ENCODE assay signal across 8 cellular contexts in genomic region chr19:3434630-3435553, GRCh38. TPM values are rescaled to one million over a fixed set of nuclear protein-coding genes. Genes with fewer than 3 reads are reported as not detected.
DNase-seq lines count a peak whose midpoint lies in the region; ATAC-seq and TF ChIP-seq lines count a peak whose summit lies in the region.

No MANE protein-coding gene starts in this region.

- H3K4me1 Mint-ChIP-seq in IgD-negative memory B cell, result peaks cover 9 to 12% (median 11%) of the 10 kb centered on the region in 3 donors
- H3K4me1 Mint-ChIP-seq in naive B cell, result peaks cover 16 to 21% (median 17%) of the 10 kb centered on the region in 3 donors

- H3F3A ChIP-seq in PC-9 (ENCODE audit: insufficient read depth, low read depth), result peaks cover 8% of the 10 kb centered on the region; the same call in 1 of the 2 replicates

- peak overlapping the region; percentile 59; the same call in 1 of the 2 replicates for H3K4me3 ChIP-seq in PC-9

- H3K4me3 Mint-ChIP-seq in IgD-negative memory B cell, result peak overlapping the region; percentile 90 to 99 (median 98)
- peak overlapping the region; percentile 88 to 99 (median 98) for H3K4me3 Mint-ChIP-seq in naive B cell

- in situ Hi-C loops in Caki2 (cut with HindIII; ENCODE audit: low pct_unique_long_range_greater_than_20kb, low sequenced_read_pairs), result no loop called here

- DNase-seq in Caki2 (ENCODE audit: low read depth) (peak; percentile 87), PC-9 (peak; percentile 76 to 90), fibroblast of gingiva (ENCODE audit: low read depth) (peak; percentile 96), naive B cell (peak; percentile 97)
- peak; percentile 92 to 93 for DNase-seq in activated T-helper 1 cell treated with anti-CD3 and anti-CD28 coated beads, Interleukin-2, amount 50 U/mL, for 16 hours (ENCODE audit: low read depth in 1 of 2, low spot score in 1 of 2)
- peak; percentile 92 to 95 for DNase-seq in stimulated activated CD8-positive, alpha-beta memory T cell treated with anti-CD3 and anti-CD28 coated beads, Interleukin-7, amount 100 ng/mL, for 48 hours (ENCODE audit: extremely low read depth in 1 of 2, low read depth in 1 of 2)

- POLR2A ChIA-PET in PC-9 (lab: Charles Lee; ENCODE audit: unreplicated experiment), result no interaction called here

- peak overlapping the region; percentile 80 for H2AFZ ChIP-seq in PC-9

- H3K36me3 Mint-ChIP-seq in IgD-negative memory B cell, result no peaks in the 10 kb centered on the region
- H3K36me3 Mint-ChIP-seq in naive B cell, result no peaks in the 10 kb centered on the region

- H3K27me3 Mint-ChIP-seq in IgD-negative memory B cell, result no peaks in the 10 kb centered on the region
- H3K27me3 Mint-ChIP-seq in naive B cell, result no peaks in the 10 kb centered on the region

- TF ChIP-seq CTCF in PC-9 (conservative IDR thresholded peaks at IDR 0.05), result no peak

- intact Hi-C loops in PC-9 (cut with micrococcal nuclease; ENCODE audit: unreplicated experiment), result no loop called here

- TSS peak; percentile 25 for BruUV-seq in PC-9 (replicated peaks; lab: Mats Ljungman, UMichigan)

- H3K9me2 ChIP-seq in PC-9 (ENCODE audit: insufficient read depth), result no peaks in the 10 kb centered on the region

- H3K27ac ChIP-seq in PC-9, result peak overlapping the region; percentile 60; the same call in 1 of the 2 replicates

- H3K9me3 Mint-ChIP-seq in IgD-negative memory B cell (peaks cover 0 to 1% (median 0%) of the 10 kb centered on the region in 3 donors), naive B cell (no peaks in the 10 kb centered on the region)

- no peaks in the 10 kb centered on the region for H3K4me1 ChIP-seq in PC-9 (replicated peaks; ENCODE audit: insufficient read depth)

- no peaks in the 10 kb centered on the region for H3K27me3 ChIP-seq in PC-9 (ENCODE audit: insufficient read depth, low read depth)

- H4K20me1 ChIP-seq in PC-9 (ENCODE audit: insufficient read depth), result no peaks in the 10 kb centered on the region; the same call in 1 of the 2 replicates

- peak overlapping the region; percentile 66 for H3K4me2 ChIP-seq in PC-9

- H3K36me3 ChIP-seq in PC-9 (ENCODE audit: low read depth), result no peaks in the 10 kb centered on the region

- peak overlapping the region; percentile 96 to 100 (median 96) for H3K27ac Mint-ChIP-seq in IgD-negative memory B cell
- peak overlapping the region; percentile 96 to 100 (median 100) for H3K27ac Mint-ChIP-seq in naive B cell

- ATAC-seq in GM21515 (IDR thresholded peaks at IDR 0.05; ENCODE audit: unreplicated experiment), result peak; percentile 83
- peak; percentile 96 to 97 for ATAC-seq in naive B cell (ENCODE audit: low read depth in 2 of 2)

- H3K9me3 ChIP-seq in PC-9 (ENCODE audit: insufficient read depth, low read depth), result no peaks in the 10 kb centered on the region

- CTCF ChIA-PET in PC-9 (lab: Charles Lee), result interaction anchor here (0.6 kb wide), 1 partner anchor 50 kb away, joined by 3 read pairs; no protein-coding TSS in a partner anchor

- H3K79me2 ChIP-seq in PC-9 (ENCODE audit: low read depth), result no peaks in the 10 kb centered on the region

RNA-seq across cellular contexts. Expression of gene SMIM24, which starts 45.4 kb away (rescaled TPM):
- total RNA-seq in Caki2 (2014; rRNA removed; shearing (Covaris generic); ENCODE audit: low replicate concordance), result not detected in 2 replicates
- polyA plus RNA-seq in IgD-negative memory B cell (not detected), naive B cell (ENCODE audit: low read depth in 6 of 6) (1 to 10 TPM in 1 of 6 donors, under 1 TPM in 3, not detected in 2; 0.50 to 1.2 (median 0.72) TPM)
- not detected in 2 replicates for total RNA-seq in PC-9 (2021)

RNA-seq across cellular contexts. Expression of gene SMIM44, which starts 48.3 kb away (rescaled TPM):
- not detected in 2 replicates for total RNA-seq in Caki2 (2014; rRNA removed; shearing (Covaris generic); ENCODE audit: low replicate concordance)
- polyA plus RNA-seq in IgD-negative memory B cell (not detected), naive B cell (ENCODE audit: low read depth in 6 of 6) (not detected)
- total RNA-seq in PC-9 (2021), result not detected in 2 replicates

Comparison
In these comparisons a context has a peak if more than half of its experiments do, and no peak if none do; other contexts are left out.
1. Peak in every context shown above with its lines: DNase-seq, ATAC-seq, H3K4me3 ChIP-seq and H3K27ac ChIP-seq.